Comparison of ENCODE assay signal across 10 cellular contexts in the genomic region with DNA sequence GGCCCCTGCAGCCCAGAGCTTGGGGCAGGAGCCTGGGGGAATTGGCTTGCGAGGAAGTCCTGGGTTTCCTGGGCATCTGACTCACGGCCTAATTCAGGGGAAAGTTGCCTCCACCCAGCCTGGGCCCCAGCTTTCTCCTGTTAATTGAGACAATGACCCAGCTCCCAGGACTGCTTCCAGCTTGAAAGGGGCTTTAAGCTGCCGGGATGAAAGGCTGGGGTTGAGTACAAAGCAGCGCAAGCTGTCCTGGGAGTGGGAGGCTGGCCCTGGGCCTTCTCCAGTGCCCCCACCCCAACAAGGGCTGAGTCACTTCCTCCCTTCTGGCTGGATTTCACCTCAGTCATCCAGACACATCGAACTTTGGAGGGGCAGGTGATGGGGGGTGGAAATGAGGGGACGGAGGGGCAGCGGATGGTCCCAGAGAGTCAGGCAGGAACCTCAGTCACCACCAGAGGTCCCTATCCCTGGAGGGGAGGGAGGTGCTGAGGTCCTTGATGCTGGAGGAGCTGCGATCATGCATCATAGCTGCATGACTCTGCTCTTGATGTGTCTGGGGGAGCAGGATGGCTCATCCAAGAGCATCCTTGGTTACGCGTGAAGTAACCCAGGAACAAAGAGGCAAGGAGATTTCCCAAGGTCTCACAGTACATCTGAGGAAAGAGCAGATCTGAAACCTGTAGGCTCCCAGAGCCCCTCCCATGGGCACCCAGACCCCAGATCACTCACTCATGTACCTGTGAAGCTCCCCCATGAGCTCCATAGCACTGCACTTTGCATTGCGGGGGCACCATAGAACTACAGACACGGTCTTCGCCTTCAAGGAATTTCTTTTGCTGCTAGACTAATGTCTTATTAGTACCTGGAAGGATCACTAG. TPM values are rescaled to one million over a fixed set of nuclear protein-coding genes. Genes with fewer than 3 reads are reported as not detected.
A peak's percentile ranks its signal among the peaks of the same experiment; 100 is the strongest.
DNase-seq lines count a peak whose midpoint lies in the region; ATAC-seq, FAIRE-seq and TF ChIP-seq lines count a peak whose summit lies in the region.
"Had no signal": no experiment of that assay in that cellular context is flagged by ENCODE, and none has a peak within 500 bp of the region (broad histone marks: within the 10 kb centered on the region; RNA-seq: fewer than 3 reads in every experiment).

No MANE protein-coding gene starts in this region.

- TF ChIP-seq EP300 in stomach (IDR thresholded peaks at IDR 0.05): no peak

- in situ Hi-C loops in astrocyte of the cerebellum (cut with HindIII; ENCODE audit: low sequenced_read_pairs): no loop called here

- H3K4me3 Mint-ChIP-seq in T-helper 17 cell: no peak overlapping the region

- ATAC-seq in T-helper 17 cell (no peak), HG02885 (IDR thresholded peaks at IDR 0.05; ENCODE audit: poor library complexity, unreplicated experiment) (no peak)

- H3K9me3 ChIP-seq in stomach (no peaks in the 10 kb centered on the region), T-helper 17 cell (ENCODE audit: control insufficient read depth, low read length, poor library complexity, severe bottlenecking) (no peaks in the 10 kb centered on the region)
- H3K9me3 ChIP-seq: A549 had no signal

- H3K4me3 ChIP-seq in astrocyte of the cerebellum (ENCODE audit: low read depth, low read length) (no peak overlapping the region), stomach (no peak overlapping the region)
- H3K4me3 ChIP-seq: A549 had no signal

- peaks cover 3% of the 10 kb centered on the region for H3K36me3 Mint-ChIP-seq in T-helper 17 cell (ENCODE audit: low read depth)

- no peaks in the 10 kb centered on the region for H3K27me3 ChIP-seq in stomach

- H3K36me3 ChIP-seq in stomach: no peaks in the 10 kb centered on the region

- no peaks in the 10 kb centered on the region for H3K4me1 Mint-ChIP-seq in T-helper 17 cell

- peaks cover 17 to 43% (median 38%) of the 10 kb centered on the region in 4 donors for H3K4me1 ChIP-seq in stomach
- H3K4me1 ChIP-seq: A549 had no signal

- H3K27ac ChIP-seq in stomach: peak overlapping the region in 3 of 5 donors; percentile 31 to 89 (median 51)
- H3K27ac ChIP-seq: A549 had no signal

- TF ChIP-seq CTCF in astrocyte of the cerebellum (IDR thresholded peaks at IDR 0.05; ENCODE audit: low read depth, low read length, missing control alignments) (peak; percentile 23), stomach (IDR thresholded peaks at IDR 0.05) (no peak)

- peak; percentile 3 for DNase-seq in activated CD4-positive, alpha-beta T cell treated with anti-CD3 and anti-CD28 coated beads for 1 hour
- DNase-seq in activated CD4-positive, alpha-beta T cell treated with anti-CD3 and anti-CD28 coated beads, Interleukin-2, amount 50 U/mL, for 1 hour: no peak
- DNase-seq in astrocyte of the cerebellum (ENCODE audit: low read depth) (no peak), iPS-NIHi7 (ENCODE audit: extremely low spot score) (peak; percentile 54), stomach (peak; percentile 20), GM12892 (ENCODE audit: insufficient read length) (no peak), T-helper 17 cell (no peak)
- DNase-seq: stimulated activated CD4-positive, alpha-beta T cell treated with anti-CD3 and anti-CD28 coated beads, Interleukin-2, amount 100 ng/mL, for 48 hours had no signal

- WGBS in stomach, 5 donors: 76 to 86% (median 78%) methylated on average over 12 to 13 of the region's 13 CpGs

- intact Hi-C loops in stomach (cut with DNase I; ENCODE audit: low total_unique reads): no loop called here

- FAIRE-seq in GM12892 (lab: Jason Lieb, UNC): no peak
- FAIRE-seq: A549 had no signal

- H3K27me3 Mint-ChIP-seq in T-helper 17 cell: peaks cover 43% of the 10 kb centered on the region

- no peak overlapping the region for H3K27ac Mint-ChIP-seq in T-helper 17 cell

- TF ChIP-seq POLR2A in stomach (IDR thresholded peaks at IDR 0.05) (no peak), GM12892 (IDR thresholded peaks at IDR 0.05; ENCODE audit: low read depth, low read length) (no peak)

RNA-seq across cellular contexts. Expression of a gene that starts 30.0 kb away (rescaled TPM):
- total RNA-seq in stomach (100 to 1,000 TPM in 2 of 5 donors, 10 to 100 TPM in 3; 23.3 to 380 (median 37.2) TPM), T-helper 17 cell (1 to 10 TPM; 1.3 to 3.8 TPM)
- 10 to 100 TPM; 17.1 to 30.5 (median 30.2) TPM for polyA plus RNA-seq in stomach
- polyA plus RNA-seq in GM12892 (2012; ENCODE audit: missing spikeins): 0.61 TPM

RNA-seq across cellular contexts. Expression of a gene that starts 42.9 kb away (rescaled TPM):
- 10 to 100 TPM in 1 of 5 donors, 1 to 10 TPM in 2, not detected in 2; 2.0 to 57.8 (median 2.3) TPM for total RNA-seq in stomach
- polyA plus RNA-seq in stomach: 100 to 1,000 TPM in 1 of 3 donors, 1 to 10 TPM in 2; 1.4 to 287 (median 1.7) TPM
- polyA plus RNA-seq in GM12892 (2012; ENCODE audit: missing spikeins): 0.95 TPM
- not detected for total RNA-seq in T-helper 17 cell

RNA-seq across cellular contexts. Expression of a gene that starts 59.1 kb away (rescaled TPM):
- total RNA-seq in stomach: 1 to 10 TPM in 2 of 5 donors, under 1 TPM in 1, not detected in 2; 0.18 to 1.9 (median 1.3) TPM
- 1 to 10 TPM in 2 of 3 donors, under 1 TPM in 1; 0.75 to 1.5 (median 1.3) TPM for polyA plus RNA-seq in stomach
- polyA plus RNA-seq in GM12892 (2012; ENCODE audit: missing spikeins): 0.68 TPM
- not detected for total RNA-seq in T-helper 17 cell
- polyA plus RNA-seq: A549 had no signal

Comparison
In these comparisons a context has a peak if more than half of its experiments do, and no peak if none do; other contexts are left out.
1. DNase-seq: peak in activated CD4-positive, alpha-beta T cell treated with anti-CD3 and anti-CD28 coated beads for 1 hour (single experiment), iPS-NIHi7 (single experiment) and stomach (single experiment); none in activated CD4-positive, alpha-beta T cell treated with anti-CD3 and anti-CD28 coated beads, Interleukin-2, amount 50 U/mL, for 1 hour (single experiment), astrocyte of the cerebellum (single experiment), GM12892 (single experiment) and T-helper 17 cell (0 of 3).
2. RNA of a gene that starts 30.0 kb away (total RNA-seq): 23.3 to 380 TPM in stomach; 1.3 to 3.8 TPM in T-helper 17 cell; every median in the first group is over 4 times any median in the second.